Comparison of ENCODE assay signal across 14 cellular contexts in genomic region chr7:66768865-66769832, GRCh38. TPM values are rescaled to one million over a fixed set of nuclear protein-coding genes. Genes with fewer than 3 reads are reported as not detected.
DNase-seq lines count a peak whose midpoint lies in the region; ATAC-seq, FAIRE-seq and TF ChIP-seq lines count a peak whose summit lies in the region.
"Had no signal": no experiment of that assay in that cellular context is flagged by ENCODE, and none has a peak within 500 bp of the region (broad histone marks: within the 10 kb centered on the region; RNA-seq: fewer than 3 reads in every experiment).

No MANE protein-coding gene starts in this region.

- TF ChIP-seq EP300 in GM12878 (IDR thresholded peaks at IDR 0.05; ENCODE audit: borderline replicate concordance in 1 of 2, control insufficient read depth in 1 of 2, low read depth in 2 of 2, low read length in 2 of 2): no peak

- peak; percentile 42 for FAIRE-seq in GM12892 (lab: Jason Lieb, UNC)
- FAIRE-seq in GM12878 (lab: Jason Lieb, UNC): no peak

- H3K9me3 ChIP-seq in GM12878 (replicated peaks; ENCODE audit: control insufficient read depth, insufficient read depth, low read length): no peaks in the 10 kb centered on the region
- H3K9me3 ChIP-seq: right lobe of liver, testis had no signal

- in situ Hi-C loops in GM12878 (cut with MboI): no loop called here

- no peak overlapping the region for H3K4me3 ChIP-seq in GM12878
- H3K4me3 ChIP-seq: right lobe of liver, testis had no signal

- peak; percentile 44 for ATAC-seq in HG03354 (IDR thresholded peaks at IDR 0.05; ENCODE audit: poor library complexity, severe bottlenecking, unreplicated experiment)
- peak; percentile 62 for ATAC-seq in GM12878
- ATAC-seq in natural killer cell treated with Interleukin-12 subunit alpha and Interleukin-12 subunit beta and Interleukin-15 and Interleukin-18, amount 100 ng/mL, for 72 hours: no peak
- ATAC-seq in GM19395 (IDR thresholded peaks at IDR 0.05; ENCODE audit: unreplicated experiment): no peak
- ATAC-seq: activated CD8-positive, alpha-beta T cell treated with anti-CD3 and anti-CD28 coated beads for 36 hours had no signal

- TF ChIP-seq RAD21 in GM12878 (IDR thresholded peaks at IDR 0.05; ENCODE audit: insufficient read depth, low read depth, low read length): no peak

- no peak for DNase-seq in GM12892 (ENCODE audit: insufficient read length)
- no peak for DNase-seq in GM12878 (ENCODE audit: low read depth, low spot score)
- DNase-seq in natural killer cell treated with Interleukin-12 subunit alpha and Interleukin-12 subunit beta and Interleukin-15 and Interleukin-18, amount 100 ng/mL, for 72 hours (ENCODE audit: low spot score): no peak
- DNase-seq in islet precursor cell: no peak
- DNase-seq in NCI-H510A (lab: John Stamatoyannopoulos, UW): no peak
- DNase-seq: activated CD8-positive, alpha-beta T cell treated with anti-CD3 and anti-CD28 coated beads for 36 hours; Calu3; H7; NCI-H1930; right lobe of liver; testis had no signal

- TF ChIP-seq CTCF in GM12878 (IDR thresholded peaks at IDR 0.05 in 2 of 3, conservative IDR thresholded peaks at IDR 0.05 in 1 of 3; ENCODE audit: control insufficient read depth in 2 of 3, extremely low read depth in 1 of 3, insufficient read depth in 1 of 3, low read depth in 3 of 3, low read length in 3 of 3): no peak

- no TSS peak for BruUV-seq in GM12878 (replicated peaks; lab: Mats Ljungman, UMichigan)

- TF ChIP-seq POLR2A in GM12892 (IDR thresholded peaks at IDR 0.05; ENCODE audit: low read depth, low read length): no peak
- no peak for TF ChIP-seq POLR2A in GM12878 (IDR thresholded peaks at IDR 0.05; ENCODE audit: low read depth, low read length)

- peaks cover 20% of the 10 kb centered on the region for H3K4me1 ChIP-seq in GM12878 (ENCODE audit: control insufficient read depth, insufficient read depth, low read length)
- H3K4me1 ChIP-seq: testis had no signal

- peaks cover 6% of the 10 kb centered on the region for H3K36me3 Mint-ChIP-seq in natural killer cell treated with Interleukin-12 subunit alpha and Interleukin-12 subunit beta and Interleukin-15 and Interleukin-18, amount 100 ng/mL, for 72 hours

- H2AFZ ChIP-seq in GM12878 (ENCODE audit: control insufficient read depth, low read depth, low read length): no peak overlapping the region

- no peak overlapping the region for H3K4me3 Mint-ChIP-seq in natural killer cell treated with Interleukin-12 subunit alpha and Interleukin-12 subunit beta and Interleukin-15 and Interleukin-18, amount 100 ng/mL, for 72 hours
- H3K4me3 Mint-ChIP-seq: activated CD8-positive, alpha-beta T cell treated with anti-CD3 and anti-CD28 coated beads for 36 hours; activated naive CD4-positive, alpha-beta T cell treated with anti-CD3 and anti-CD28 coated beads, Interleukin-2, amount 50 U/mL, for 24 hours had no signal

- H3K4me2 ChIP-seq in GM12878 (ENCODE audit: control insufficient read depth, insufficient read depth): peak overlapping the region; percentile 21

- SMC1A ChIA-PET in GM12878 (lab: Charles Lee; ENCODE audit: uncharacterized antibody, unreplicated experiment): interaction anchor here (0.6 to 2.6 kb wide), 6 partner anchors 10 to 114 kb away, joined by 3 to 10 read pairs (median 4); no protein-coding TSS in a partner anchor

- intact Hi-C loops in GM12878 (cut with micrococcal nuclease; ENCODE audit: unreplicated experiment): no loop called here

- no peaks in the 10 kb centered on the region for H3K27me3 ChIP-seq in GM12878 (replicated peaks in 1 of 2; ENCODE audit: control insufficient read depth in 2 of 2, insufficient read depth in 2 of 2, low read length in 1 of 2)
- H3K27me3 ChIP-seq: right lobe of liver, testis had no signal

- RAD21 ChIA-PET in GM12878 (lab: Charles Lee; ENCODE audit: unreplicated experiment): interaction anchor here (1.2 kb wide), 1 partner anchor 11 kb away, joined by 3 read pairs; no protein-coding TSS in a partner anchor

- WGBS in GM12878 (ENCODE audit: insufficient coverage, insufficient replicate concordance, low lambda C conversion rate, missing lambda C conversion rate): 26% methylated on average over 4 of the region's 5 CpGs

- peaks cover 40 to 46% of the 10 kb centered on the region in 2 donors for H3K4me1 Mint-ChIP-seq in natural killer cell treated with Interleukin-12 subunit alpha and Interleukin-12 subunit beta and Interleukin-15 and Interleukin-18, amount 100 ng/mL, for 72 hours (ENCODE audit: low read depth in 2 of 2)

- peaks cover 37% of the 10 kb centered on the region for H3K79me2 ChIP-seq in GM12878 (ENCODE audit: control insufficient read depth, insufficient read depth, low read length)

- no peaks in the 10 kb centered on the region for H3K27me3 Mint-ChIP-seq in natural killer cell treated with Interleukin-12 subunit alpha and Interleukin-12 subunit beta and Interleukin-15 and Interleukin-18, amount 100 ng/mL, for 72 hours
- H3K27me3 Mint-ChIP-seq: activated CD8-positive, alpha-beta T cell treated with anti-CD3 and anti-CD28 coated beads for 36 hours; activated naive CD4-positive, alpha-beta T cell treated with anti-CD3 and anti-CD28 coated beads, Interleukin-2, amount 50 U/mL, for 24 hours had no signal

- POLR2A ChIA-PET in GM12878 (lab: Charles Lee): interaction anchor here (0.6 to 1.1 kb wide), 4 partner anchors 22 to 550 kb away, joined by 3 to 4 read pairs (median 3); no protein-coding TSS in a partner anchor

- peak overlapping the region; percentile 46 for H3K27ac ChIP-seq in GM12878 (ENCODE audit: control insufficient read depth, insufficient read depth)
- H3K27ac ChIP-seq: right lobe of liver, testis had no signal

- H3K9me3 Mint-ChIP-seq in natural killer cell treated with Interleukin-12 subunit alpha and Interleukin-12 subunit beta and Interleukin-15 and Interleukin-18, amount 100 ng/mL, for 72 hours: no peaks in the 10 kb centered on the region
- H3K9me3 Mint-ChIP-seq: activated CD8-positive, alpha-beta T cell treated with anti-CD3 and anti-CD28 coated beads for 36 hours; activated naive CD4-positive, alpha-beta T cell treated with anti-CD3 and anti-CD28 coated beads, Interleukin-2, amount 50 U/mL, for 24 hours had no signal

- H3K36me3 ChIP-seq in GM12878 (ENCODE audit: control insufficient read depth in 2 of 2, insufficient read depth in 2 of 2, low read length in 1 of 2): peaks cover 4% of the 10 kb centered on the region in 2 experiments; a peak in 3 of 4 replicates
- H3K36me3 ChIP-seq: right lobe of liver had no signal

- H3K9ac ChIP-seq in GM12878 (ENCODE audit: control insufficient read depth, insufficient read depth, low read length): no peak overlapping the region

- H4K20me1 ChIP-seq in GM12878 (ENCODE audit: control insufficient read depth, insufficient read depth): no peaks in the 10 kb centered on the region

- H3K27ac Mint-ChIP-seq in natural killer cell treated with Interleukin-12 subunit alpha and Interleukin-12 subunit beta and Interleukin-15 and Interleukin-18, amount 100 ng/mL, for 72 hours: peak overlapping the region; percentile 22 to 40

- CTCF ChIA-PET in GM12878 (lab: Yijun Ruan, JAX): interaction anchor here (1.0 to 2.0 kb wide), 3 partner anchors 11 to 19 kb away, joined by 3 to 5 read pairs (median 3); no protein-coding TSS in a partner anchor

TF ChIP-seq in GM12878, 131 proteins besides CTCF, POLR2A, EP300 and RAD21 (continues in another document):
- TF ChIP-seq POLR2AphosphoS5 (IDR thresholded peaks at IDR 0.05; ENCODE audit: low read length) (no peak), NRF1 (conservative IDR thresholded peaks at IDR 0.05; ENCODE audit: low read depth, low read length) (no peak), KAT2A (conservative IDR thresholded peaks at IDR 0.05; ENCODE audit: control insufficient read depth, low read depth, low read length) (no peak)

RNA-seq across cellular contexts. Expression of gene RABGEF1, which starts 28.6 kb away (rescaled TPM):
- polyA plus RNA-seq in GM12892 (2012; ENCODE audit: missing spikeins): 24.2 TPM
- total RNA-seq in GM12878 (2013; cell fraction: nucleolus; rRNA removed): 30.4 and 38.8 TPM in 2 replicates
- total RNA-seq in GM12878 (2014; rRNA removed) (21.0 and 26.4 TPM in 2 replicates), GM12878 (2014; rRNA removed; fragmentation: Illumina TruSeq; extraction: Trizol) (24.8 and 27.5 TPM in 2 replicates), GM12878 (2021) (26.2 and 27.5 TPM in 2 replicates)
- 14.7 TPM for polyA plus RNA-seq in GM12878 (2011; ENCODE audit: low read depth)
- polyA plus RNA-seq in GM12878 (2011; rRNA removed) (33.0 and 36.4 TPM in 2 replicates), GM12878 (2014; fragmentation: Illumina TruSeq; extraction: Trizol) (36.4 and 45.7 TPM in 2 replicates), GM12878 (2014; fragmentation: Nextera tagmentation; extraction: Ambion mirVana) (10 to 100 TPM; 10.2 to 11.8 TPM), GM12878 (2014; rRNA removed) (18.2 and 21.4 TPM in 2 replicates), GM12878 (2016; fragmentation: Nextera tagmentation; extraction: Ambion mirVana) (10 to 100 TPM; 24.7 to 31.2 TPM)
- polyA plus RNA-seq in GM12878 (2011; cell fraction: cytosol; rRNA removed): 28.5 and 31.7 TPM in 2 replicates
- 20.5 and 20.6 TPM in 2 replicates for polyA plus RNA-seq in GM12878 (2011; cell fraction: nucleus; rRNA removed)
- 17.2 and 23.6 TPM in 2 replicates for polyA plus RNA-seq in GM12878 (2012)
- 46.2 and 47.7 TPM in 2 replicates for polyA minus RNA-seq in GM12878 (2011; rRNA and poly(A)+ RNA removed)
- 13.4 and 14.0 TPM in 2 replicates for polyA minus RNA-seq in GM12878 (2011; cell fraction: cytosol; rRNA and poly(A)+ RNA removed)
- polyA minus RNA-seq in GM12878 (2011; cell fraction: nucleus; rRNA and poly(A)+ RNA removed): 6.5 and 12.0 TPM in 2 replicates
- 10 to 100 TPM; 33.2 to 44.8 TPM for total RNA-seq in natural killer cell treated with Interleukin-12 subunit alpha and Interleukin-12 subunit beta and Interleukin-15 and Interleukin-18, amount 100 ng/mL, for 72 hours

Comparison
In these comparisons a context has a peak if more than half of its experiments do, and no peak if none do; other contexts are left out.
1. ATAC-seq: peak in HG03354 (single experiment) and GM12878 (single experiment); none in natural killer cell treated with Interleukin-12 subunit alpha and Interleukin-12 subunit beta and Interleukin-15 and Interleukin-18, amount 100 ng/mL, for 72 hours (0 of 2) and GM19395 (single experiment).